ENCODE assay signal across 8 cellular contexts in genomic region chrX:153411255-153411987, GRCh38. TPM values are rescaled to one million over a fixed set of nuclear protein-coding genes. Genes with fewer than 3 reads are reported as not detected.
A peak's percentile ranks its signal among the peaks of the same experiment; 100 is the strongest.
DNase-seq lines count a peak whose midpoint lies in the region; ATAC-seq lines count a peak whose summit lies in the region.

Gene ZFP92, plus strand, starts transcription at chrX:153411472. Its CDS starts 6,851 bp downstream, at chrX:153418323.

- H3K4me1 Mint-ChIP-seq in activated T-helper 17 cell treated with anti-CD3 and anti-CD28 coated beads, Interleukin-2, amount 50 U/mL, for 72 hours: peaks cover 7% of the 10 kb centered on the region

- H3K36me3 Mint-ChIP-seq in activated T-helper 17 cell treated with anti-CD3 and anti-CD28 coated beads, Interleukin-2, amount 50 U/mL, for 72 hours (ENCODE audit: low read depth): no peaks in the 10 kb centered on the region

- H3K9me3 Mint-ChIP-seq in activated T-helper 17 cell treated with anti-CD3 and anti-CD28 coated beads, Interleukin-2, amount 50 U/mL, for 72 hours: no peaks in the 10 kb centered on the region

- ATAC-seq in activated T-helper 17 cell treated with anti-CD3 and anti-CD28 coated beads, Interleukin-2, amount 50 U/mL, for 72 hours (replicated peaks): peak; percentile 86

- intact Hi-C loops in cardiac septum (cut with DNase I): no loop called here

- H3K4me3 Mint-ChIP-seq in activated T-helper 17 cell treated with anti-CD3 and anti-CD28 coated beads, Interleukin-2, amount 50 U/mL, for 72 hours: peak within 1 kb of the TSS; percentile 81

- peaks cover 7 to 20% (median 7%) of the 10 kb centered on the region in 3 donors for H3K27me3 ChIP-seq in skeletal muscle tissue (ENCODE audit: control insufficient read depth in 3 of 3, insufficient read depth in 3 of 3, low read length in 3 of 3)

- no peak within 1 kb of the TSS for H3K27ac ChIP-seq in skeletal muscle tissue (ENCODE audit: low read depth, low read length)

- DNase-seq in NCI-H748 (lab: John Stamatoyannopoulos, UW; ENCODE audit: unreplicated experiment) (peak; percentile 14), NCI-H748 treated with DMSO at 0.1 percent for 48 hours (lab: John Stamatoyannopoulos, UW) (no peak), KBM-7 (peak; percentile 38), cardiac septum (ENCODE audit: low spot score) (peak; percentile 78), middle frontal gyrus (ENCODE audit: extremely low spot score, low spot score) (no peak), NCI-H1105 (lab: John Stamatoyannopoulos, UW) (no peak)

- in situ Hi-C loops in KBM-7 (cut with MboI; ENCODE audit: low pct_unique_long_range_greater_than_20kb, low sequenced_read_pairs): no loop called here

- peak within 1 kb of the TSS in 2 of 3 donors; percentile 38 to 45 for H3K4me3 ChIP-seq in skeletal muscle tissue (ENCODE audit: low read length in 3 of 3)

- H3K36me3 ChIP-seq in skeletal muscle tissue (ENCODE audit: control insufficient read depth in 3 of 3, insufficient read depth in 3 of 3, low read length in 3 of 3): no peaks in the 10 kb centered on the region

- no peaks in the 10 kb centered on the region for H3K9me3 ChIP-seq in skeletal muscle tissue (ENCODE audit: control insufficient read depth in 3 of 3, low read length in 3 of 3)

- peaks cover 0 to 5% (median 4%) of the 10 kb centered on the region in 3 donors for H3K4me1 ChIP-seq in skeletal muscle tissue (ENCODE audit: control insufficient read depth in 3 of 3, insufficient read depth in 3 of 3, low read length in 3 of 3)

- no peaks in the 10 kb centered on the region for H3K27me3 Mint-ChIP-seq in activated T-helper 17 cell treated with anti-CD3 and anti-CD28 coated beads, Interleukin-2, amount 50 U/mL, for 72 hours

- peak within 1 kb of the TSS in 1 of 3 donors; percentile 57 for H3K9ac ChIP-seq in skeletal muscle tissue (ENCODE audit: low read depth in 1 of 3, low read length in 3 of 3)

- H3K27ac Mint-ChIP-seq in activated T-helper 17 cell treated with anti-CD3 and anti-CD28 coated beads, Interleukin-2, amount 50 U/mL, for 72 hours: peak within 1 kb of the TSS; percentile 84

RNA-seq across cellular contexts. Expression of gene ZFP92, which starts in this region (rescaled TPM):
- total RNA-seq in activated T-helper 17 cell treated with anti-CD3 and anti-CD28 coated beads, Interleukin-2, amount 50 U/mL, for 72 hours: 1 to 10 TPM; 2.0 to 2.8 TPM
- total RNA-seq in cardiac septum (0.40 TPM), skeletal muscle tissue (1.0 TPM)

Comparison
In these comparisons a context has a peak if more than half of its experiments do, and no peak if none do; other contexts are left out.
1. DNase-seq: peak in NCI-H748 (single experiment) and KBM-7 (single experiment); none in NCI-H748 treated with DMSO at 0.1 percent for 48 hours (single experiment), middle frontal gyrus (single experiment) and NCI-H1105 (single experiment).
2. Peak in DNase-seq in cardiac septum; RNA of the gene not detected or under 1 TPM.